8 cellular contexts compared by ENCODE assay signal in genomic region chr10:15859865-15860691, GRCh38. TPM values are rescaled to one million over a fixed set of nuclear protein-coding genes. Genes with fewer than 3 reads are reported as not detected.
A peak's percentile ranks its signal among the peaks of the same experiment; 100 is the strongest.
DNase-seq lines count a peak whose midpoint lies in the region; ATAC-seq and TF ChIP-seq lines count a peak whose summit lies in the region.

Gene MINDY3, minus strand, starts transcription at chr10:15860507. Its CDS starts 208 bp downstream, at chr10:15860299.

- no peaks in the 10 kb centered on the region for H3K9me3 Mint-ChIP-seq in activated T-helper 1 cell treated with anti-CD3 and anti-CD28 coated beads, Interleukin-12 subunit alpha, Interleukin-12 subunit beta, Interleukin-2, Interleukin-4 antibody, amounts not matched to agents 30 ng/mL and 10 ng/mL and 1 ng/mL, durations not matched to agents 14 hours and 24 hours and 36 hours
- H3K9me3 Mint-ChIP-seq in naive thymus-derived CD8-positive, alpha-beta T cell: peaks cover 0 to 4% (median 0%) of the 10 kb centered on the region in 9 donors
- H3K9me3 Mint-ChIP-seq in stimulated activated naive B cell treated with anti-CD40 and anti-IgM and Interleukin-4, amounts not matched to agents 10 μg/mL and 1 μg/mL and 100 μg/mL, for 72 hours: peaks cover 0 to 3% of the 10 kb centered on the region in 2 donors

- DNase-seq in DMS53 treated with DMSO at 0.1 percent for 48 hours (lab: John Stamatoyannopoulos, UW; ENCODE audit: unreplicated experiment): peak; percentile 76
- peak; percentile 88 for DNase-seq in RPMI7951 (ENCODE audit: low read depth)
- peak; percentile 66 for DNase-seq in activated T-helper 1 cell treated with anti-CD3 and anti-CD28 coated beads, Interleukin-12 subunit alpha, Interleukin-12 subunit beta, Interleukin-2, Interleukin-4 antibody, amounts not matched to agents 30 ng/mL and 10 ng/mL and 1 ng/mL, durations not matched to agents 14 hours and 24 hours and 36 hours (ENCODE audit: low spot score)
- peak; percentile 76 for DNase-seq in fibroblast of mammary gland (ENCODE audit: low read depth)
- peak; percentile 62 to 91 (median 80) for DNase-seq in naive thymus-derived CD8-positive, alpha-beta T cell
- DNase-seq in stimulated activated naive B cell treated with anti-CD40 and anti-IgM and Interleukin-4, amounts not matched to agents 10 μg/mL and 1 μg/mL and 100 μg/mL, for 72 hours: peak; percentile 81

- peak within 1 kb of the TSS; percentile 99 for H3K4me3 Mint-ChIP-seq in activated T-helper 1 cell treated with anti-CD3 and anti-CD28 coated beads, Interleukin-12 subunit alpha, Interleukin-12 subunit beta, Interleukin-2, Interleukin-4 antibody, amounts not matched to agents 30 ng/mL and 10 ng/mL and 1 ng/mL, durations not matched to agents 14 hours and 24 hours and 36 hours
- peak within 1 kb of the TSS; percentile 94 to 99 (median 98) for H3K4me3 Mint-ChIP-seq in naive thymus-derived CD8-positive, alpha-beta T cell
- H3K4me3 Mint-ChIP-seq in stimulated activated naive B cell treated with anti-CD40 and anti-IgM and Interleukin-4, amounts not matched to agents 10 μg/mL and 1 μg/mL and 100 μg/mL, for 72 hours: peak within 1 kb of the TSS; percentile 97 to 98

- H3K36me3 Mint-ChIP-seq in activated T-helper 1 cell treated with anti-CD3 and anti-CD28 coated beads, Interleukin-12 subunit alpha, Interleukin-12 subunit beta, Interleukin-2, Interleukin-4 antibody, amounts not matched to agents 30 ng/mL and 10 ng/mL and 1 ng/mL, durations not matched to agents 14 hours and 24 hours and 36 hours (ENCODE audit: low read depth): peaks cover 9% of the 10 kb centered on the region
- H3K36me3 Mint-ChIP-seq in naive thymus-derived CD8-positive, alpha-beta T cell: peaks cover 2 to 12% (median 11%) of the 10 kb centered on the region in 3 donors
- peaks cover 3 to 13% of the 10 kb centered on the region in 2 donors for H3K36me3 Mint-ChIP-seq in stimulated activated naive B cell treated with anti-CD40 and anti-IgM and Interleukin-4, amounts not matched to agents 10 μg/mL and 1 μg/mL and 100 μg/mL, for 72 hours

- intact Hi-C loops in activated T-helper 1 cell treated with anti-CD3 and anti-CD28 coated beads, Interleukin-12 subunit alpha, Interleukin-12 subunit beta, Interleukin-2, Interleukin-4 antibody, amounts not matched to agents 30 ng/mL and 10 ng/mL and 1 ng/mL, durations not matched to agents 14 hours and 24 hours and 36 hours (cut with micrococcal nuclease): loop anchor here (1.0 to 10.0 kb wide), 5 partner anchors 577 to 1368 kb away; partner anchors contain the start of genes PTER, RSU1, TRDMT1 and VIM

- POLR2A ChIA-PET in naive thymus-derived CD8-positive, alpha-beta T cell (lab: Charles Lee): interaction anchor here (2.0 to 2.1 kb wide), 2 partner anchors 577 to 958 kb away, joined by 7 to 9 read pairs; partner anchors contain the start of genes PTER and RSU1

- H3K27me3 Mint-ChIP-seq in activated T-helper 1 cell treated with anti-CD3 and anti-CD28 coated beads, Interleukin-12 subunit alpha, Interleukin-12 subunit beta, Interleukin-2, Interleukin-4 antibody, amounts not matched to agents 30 ng/mL and 10 ng/mL and 1 ng/mL, durations not matched to agents 14 hours and 24 hours and 36 hours (ENCODE audit: insufficient read depth): peaks cover 19% of the 10 kb centered on the region
- peaks cover 12 to 17% (median 16%) of the 10 kb centered on the region in 5 donors for H3K27me3 Mint-ChIP-seq in naive thymus-derived CD8-positive, alpha-beta T cell
- H3K27me3 Mint-ChIP-seq in stimulated activated naive B cell treated with anti-CD40 and anti-IgM and Interleukin-4, amounts not matched to agents 10 μg/mL and 1 μg/mL and 100 μg/mL, for 72 hours: peaks cover 13 to 19% of the 10 kb centered on the region in 2 donors

- peaks cover 36% of the 10 kb centered on the region for H3K4me1 Mint-ChIP-seq in activated T-helper 1 cell treated with anti-CD3 and anti-CD28 coated beads, Interleukin-12 subunit alpha, Interleukin-12 subunit beta, Interleukin-2, Interleukin-4 antibody, amounts not matched to agents 30 ng/mL and 10 ng/mL and 1 ng/mL, durations not matched to agents 14 hours and 24 hours and 36 hours (ENCODE audit: low read depth)
- peaks cover 23 to 49% (median 40%) of the 10 kb centered on the region in 4 donors for H3K4me1 Mint-ChIP-seq in naive thymus-derived CD8-positive, alpha-beta T cell
- H3K4me1 Mint-ChIP-seq in stimulated activated naive B cell treated with anti-CD40 and anti-IgM and Interleukin-4, amounts not matched to agents 10 μg/mL and 1 μg/mL and 100 μg/mL, for 72 hours: peaks cover 15 to 25% of the 10 kb centered on the region in 2 donors

- peak; percentile 90 for ATAC-seq in GM21576 (IDR thresholded peaks at IDR 0.05; ENCODE audit: unreplicated experiment)
- ATAC-seq in naive thymus-derived CD8-positive, alpha-beta T cell: peak; percentile 94 to 96
- ATAC-seq in stimulated activated naive B cell treated with anti-CD40 and anti-IgM and Interleukin-4, amounts not matched to agents 10 μg/mL and 1 μg/mL and 100 μg/mL, for 72 hours (replicated peaks): peak; percentile 96

- no peak for TF ChIP-seq RAD21 in Ishikawa (IDR thresholded peaks at IDR 0.05; ENCODE audit: low read depth)

- peak within 1 kb of the TSS; percentile 97 for H3K4me3 ChIP-seq in fibroblast of mammary gland (ENCODE audit: control insufficient read depth, low read depth, low read length)

- no peak for TF ChIP-seq CTCF in fibroblast of mammary gland (conservative IDR thresholded peaks at IDR 0.05; ENCODE audit: control insufficient read depth, insufficient read depth, low read depth, low read length)

- TF ChIP-seq EP300 in Ishikawa (IDR thresholded peaks at IDR 0.05; ENCODE audit: borderline replicate concordance): no peak

- H3K27ac Mint-ChIP-seq in activated T-helper 1 cell treated with anti-CD3 and anti-CD28 coated beads, Interleukin-12 subunit alpha, Interleukin-12 subunit beta, Interleukin-2, Interleukin-4 antibody, amounts not matched to agents 30 ng/mL and 10 ng/mL and 1 ng/mL, durations not matched to agents 14 hours and 24 hours and 36 hours: peak within 1 kb of the TSS; percentile 93
- peak within 1 kb of the TSS; percentile 93 to 98 (median 96) for H3K27ac Mint-ChIP-seq in naive thymus-derived CD8-positive, alpha-beta T cell
- peak within 1 kb of the TSS; percentile 93 for H3K27ac Mint-ChIP-seq in stimulated activated naive B cell treated with anti-CD40 and anti-IgM and Interleukin-4, amounts not matched to agents 10 μg/mL and 1 μg/mL and 100 μg/mL, for 72 hours

TF ChIP-seq in Ishikawa, 13 proteins besides CTCF, POLR2A, EP300 and RAD21:
- TF ChIP-seq, protein P1, sequence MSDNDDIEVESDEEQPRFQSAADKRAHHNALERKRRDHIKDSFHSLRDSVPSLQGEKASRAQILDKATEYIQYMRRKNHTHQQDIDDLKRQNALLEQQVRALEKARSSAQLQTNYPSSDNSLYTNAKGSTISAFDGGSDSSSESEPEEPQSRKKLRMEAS (IDR thresholded peaks at IDR 0.05): peak; percentile 28; the same call in 1 of the 2 replicates
- TF ChIP-seq TAF1 (IDR thresholded peaks at IDR 0.05; ENCODE audit: low read depth): peak; percentile 53
- TF ChIP-seq EGR1 (IDR thresholded peaks at IDR 0.05): no peak
- no peak for TF ChIP-seq YY1 (IDR thresholded peaks at IDR 0.05; ENCODE audit: low read depth)
- TF ChIP-seq FOXM1 (IDR thresholded peaks at IDR 0.05; ENCODE audit: borderline replicate concordance, low read depth): no peak
- TF ChIP-seq NFIC (IDR thresholded peaks at IDR 0.05): no peak

RNA-seq across cellular contexts. Expression of gene MINDY3, which starts in this region (rescaled TPM):
- 29.0 and 35.7 TPM in 2 replicates for total RNA-seq in RPMI7951 (2014; rRNA removed; shearing (Covaris generic))
- 14.5 and 16.2 TPM in 2 replicates for total RNA-seq in activated T-helper 1 cell treated with anti-CD3 and anti-CD28 coated beads, Interleukin-12 subunit alpha, Interleukin-12 subunit beta, Interleukin-2, Interleukin-4 antibody, amounts not matched to agents 30 ng/mL and 10 ng/mL and 1 ng/mL, durations not matched to agents 14 hours and 24 hours and 36 hours
- 10 to 100 TPM; 40.8 to 44.7 TPM for total RNA-seq in naive thymus-derived CD8-positive, alpha-beta T cell
- 1 to 10 TPM; 2.6 to 4.7 (median 4.1) TPM for polyA plus RNA-seq in naive thymus-derived CD8-positive, alpha-beta T cell

Comparison
In these comparisons a context has a peak if more than half of its experiments do, and no peak if none do; other contexts are left out.
1. Peak in every context shown above with its lines: DNase-seq, ATAC-seq and H3K4me3 ChIP-seq.